Comparison of ENCODE assay signal across 23 cellular contexts in the genomic region with DNA sequence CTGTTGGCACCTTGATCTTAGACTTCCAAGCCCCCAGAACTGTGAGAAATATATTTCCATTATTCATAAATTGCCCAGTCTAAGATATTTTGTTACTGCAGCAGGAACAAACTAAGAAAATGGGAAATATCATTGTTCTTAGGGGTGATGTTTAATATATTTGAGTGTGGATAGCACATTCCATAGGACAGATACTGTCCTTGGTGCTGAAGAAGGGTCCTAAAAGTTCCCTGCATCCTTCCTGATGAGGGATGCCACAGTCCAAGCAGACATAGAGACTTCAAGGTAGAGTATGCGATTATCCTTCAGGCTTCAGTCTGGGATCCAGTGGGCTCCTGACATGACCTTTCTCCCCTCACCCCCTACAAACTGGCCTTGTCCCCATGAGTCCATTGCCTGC.
"Had no signal": no experiment of that assay in that cellular context is flagged by ENCODE, and none has a peak within 500 bp of the region (broad histone marks: within the 10 kb centered on the region; RNA-seq: fewer than 3 reads in every experiment).

No MANE protein-coding gene starts in this region.

- H3K27ac Mint-ChIP-seq: activated naive CD4-positive, alpha-beta T cell treated with anti-CD3 and anti-CD28 coated beads, Interleukin-2, amount 10 ng/mL, durations not matched to agents 7 days and 5 days; activated T-helper 17 cell treated with anti-CD3 and anti-CD28 coated beads, Interleukin-2, amount 50 U/mL, for 72 hours; naive B cell; T-cell had no signal

- H3K4me1 ChIP-seq: adrenal gland, esophagus squamous epithelium, right atrium auricular region, transverse colon had no signal

- H3K4me1 Mint-ChIP-seq: activated naive CD4-positive, alpha-beta T cell treated with anti-CD3 and anti-CD28 coated beads, Interleukin-2, amount 10 ng/mL, durations not matched to agents 7 days and 5 days; activated T-helper 17 cell treated with anti-CD3 and anti-CD28 coated beads, Interleukin-2, amount 50 U/mL, for 72 hours; naive B cell; T-cell had no signal

- H3K4me2 ChIP-seq: smooth muscle cell had no signal

- H3K27me3 ChIP-seq: adrenal gland, cardiac muscle cell, esophagus squamous epithelium, right atrium auricular region, transverse colon had no signal

- H3K9me3 ChIP-seq: adrenal gland, esophagus squamous epithelium, right atrium auricular region, transverse colon had no signal

- H3K4me3 Mint-ChIP-seq: activated naive CD4-positive, alpha-beta T cell treated with anti-CD3 and anti-CD28 coated beads, Interleukin-2, amount 10 ng/mL, durations not matched to agents 7 days and 5 days; activated T-helper 17 cell treated with anti-CD3 and anti-CD28 coated beads, Interleukin-2, amount 50 U/mL, for 72 hours; naive B cell; T-cell had no signal

- FAIRE-seq: colon, endometrium had no signal

- H3K4me3 ChIP-seq: adrenal gland, cardiac muscle cell, esophagus squamous epithelium, right atrium auricular region, SK-N-MC, smooth muscle cell, transverse colon had no signal

- H3K27ac ChIP-seq: adrenal gland, cardiac muscle cell, esophagus squamous epithelium, right atrium auricular region, SK-N-MC, transverse colon had no signal

- H3K36me3 ChIP-seq: adrenal gland, cardiac muscle cell, esophagus squamous epithelium, right atrium auricular region, transverse colon had no signal

- H3K36me3 Mint-ChIP-seq: activated naive CD4-positive, alpha-beta T cell treated with anti-CD3 and anti-CD28 coated beads, Interleukin-2, amount 10 ng/mL, durations not matched to agents 7 days and 5 days; naive B cell; T-cell had no signal

- ATAC-seq: activated T-helper 17 cell treated with anti-CD3 and anti-CD28 coated beads, Interleukin-2, amount 50 U/mL, for 72 hours; left colon; T-cell had no signal

- H3K27me3 Mint-ChIP-seq: activated naive CD4-positive, alpha-beta T cell treated with anti-CD3 and anti-CD28 coated beads, Interleukin-2, amount 10 ng/mL, durations not matched to agents 7 days and 5 days; activated T-helper 17 cell treated with anti-CD3 and anti-CD28 coated beads, Interleukin-2, amount 50 U/mL, for 72 hours; naive B cell; T-cell had no signal

- DNase-seq: activated CD4-positive, alpha-beta T cell treated with anti-CD3 and anti-CD28 coated beads for 1 hour; activated CD4-positive, alpha-beta T cell treated with anti-CD3 and anti-CD28 coated beads, Interleukin-2, amount 50 U/mL, for 4 hours; activated naive CD4-positive, alpha-beta T cell treated with anti-CD3 and anti-CD28 coated beads, Interleukin-2, amount 10 ng/mL, durations not matched to agents 7 days and 5 days; activated T-cell treated with anti-CD3 and anti-CD28 coated beads for 4 hours; adrenal gland; esophagus squamous epithelium; hypothalamus; left colon; naive B cell; nucleus accumbens; stimulated activated CD4-positive, alpha-beta T cell treated with anti-CD3 and anti-CD28 coated beads, Interleukin-4, amount 100 ng/mL, for 4 hours; stimulated activated CD8-positive, alpha-beta memory T cell treated with anti-CD3 and anti-CD28 coated beads, Interleukin-4, amount 100 ng/mL, for 48 hours; stimulated activated naive CD4-positive, alpha-beta T cell treated with Interleukin-2 at 50 U/mL for 16 hours; T-cell; T-helper 9 cell; transverse colon had no signal
